In the genomic region with DNA sequence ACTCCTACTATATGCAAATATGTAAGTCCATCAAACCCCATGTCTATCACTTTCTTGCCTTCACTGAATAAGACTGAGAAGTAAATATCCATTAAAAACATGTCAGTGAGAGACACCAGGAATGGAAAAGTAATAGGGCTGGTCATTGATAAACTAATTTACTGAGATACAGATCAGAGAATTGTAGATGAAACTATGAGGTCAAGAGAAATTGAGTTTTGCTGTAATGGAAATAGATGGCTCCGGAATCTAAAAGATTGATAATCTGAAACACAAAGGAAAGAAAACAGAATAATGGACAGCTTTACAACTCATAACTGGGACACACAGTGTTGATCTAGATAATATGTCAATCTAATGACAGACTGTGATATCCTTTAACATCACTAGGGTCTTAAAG, we compare ENCODE assay signal across 25 cellular contexts.
"Had no signal": no experiment of that assay in that cellular context is flagged by ENCODE, and none has a peak within 500 bp of the region (broad histone marks: within the 10 kb centered on the region; RNA-seq: fewer than 3 reads in every experiment).

No MANE protein-coding gene starts in this region.

- H3K4me1 Mint-ChIP-seq: endodermal cell had no signal

- H3K27me3 ChIP-seq: colonic mucosa, dorsolateral prefrontal cortex, esophagus muscularis mucosa, esophagus squamous epithelium, foreskin keratinocyte, gastrocnemius medialis, gastroesophageal sphincter, heart left ventricle, heart right ventricle had no signal

- H3K27me3 Mint-ChIP-seq: dendritic cell treated with granulocyte-macrophage colony-stimulating factor and Interleukin-4, amounts not matched to agents 40 ng/mL and 50 ng/mL, for 4 days; effector memory CD8-positive, alpha-beta T cell had no signal

- H3K4me3 ChIP-seq: colonic mucosa, coronary artery, dorsolateral prefrontal cortex, esophagus muscularis mucosa, esophagus squamous epithelium, gastrocnemius medialis, gastroesophageal sphincter, heart left ventricle, heart right ventricle had no signal

- ATAC-seq: effector memory CD8-positive, alpha-beta T cell; esophagus mucosa; foreskin keratinocyte; gastrocnemius medialis; gastroesophageal sphincter; heart left ventricle; heart right ventricle had no signal

- H3K27ac Mint-ChIP-seq: dendritic cell treated with granulocyte-macrophage colony-stimulating factor and Interleukin-4, amounts not matched to agents 40 ng/mL and 50 ng/mL, for 4 days; effector memory CD8-positive, alpha-beta T cell; endodermal cell had no signal

- H3K4me1 ChIP-seq: colonic mucosa, esophagus muscularis mucosa, esophagus squamous epithelium, foreskin keratinocyte, gastrocnemius medialis, gastroesophageal sphincter, heart left ventricle, heart right ventricle had no signal

- H3K27ac ChIP-seq: colonic mucosa, coronary artery, dorsolateral prefrontal cortex, epithelial cell of prostate, esophagus muscularis mucosa, esophagus squamous epithelium, foreskin keratinocyte, gastrocnemius medialis, gastroesophageal sphincter, heart left ventricle, heart right ventricle had no signal

- H3K9me3 ChIP-seq: colonic mucosa, esophagus muscularis mucosa, gastrocnemius medialis, gastroesophageal sphincter had no signal

- DNase-seq: colonic mucosa; cortex of kidney; dermis blood vessel endothelial cell; dorsolateral prefrontal cortex; effector CD4-positive, alpha-beta T cell; effector CD8-positive, alpha-beta T cell; effector memory CD4-positive, alpha-beta T cell; effector memory CD8-positive, alpha-beta T cell; endodermal cell; erythroblast; esophagus squamous epithelium; foreskin fibroblast; foreskin keratinocyte; foreskin melanocyte; gastrocnemius medialis; glutamatergic neuron; head of caudate nucleus; heart left ventricle; heart right ventricle had no signal

- H3K36me3 ChIP-seq: colonic mucosa, esophagus muscularis mucosa, esophagus squamous epithelium, gastrocnemius medialis, gastroesophageal sphincter, heart left ventricle, heart right ventricle had no signal

- H3K4me3 Mint-ChIP-seq: dendritic cell treated with granulocyte-macrophage colony-stimulating factor and Interleukin-4, amounts not matched to agents 40 ng/mL and 50 ng/mL, for 4 days; effector memory CD8-positive, alpha-beta T cell; endodermal cell had no signal
